Comparison of ENCODE assay signal across 12 cellular contexts in the genomic region with DNA sequence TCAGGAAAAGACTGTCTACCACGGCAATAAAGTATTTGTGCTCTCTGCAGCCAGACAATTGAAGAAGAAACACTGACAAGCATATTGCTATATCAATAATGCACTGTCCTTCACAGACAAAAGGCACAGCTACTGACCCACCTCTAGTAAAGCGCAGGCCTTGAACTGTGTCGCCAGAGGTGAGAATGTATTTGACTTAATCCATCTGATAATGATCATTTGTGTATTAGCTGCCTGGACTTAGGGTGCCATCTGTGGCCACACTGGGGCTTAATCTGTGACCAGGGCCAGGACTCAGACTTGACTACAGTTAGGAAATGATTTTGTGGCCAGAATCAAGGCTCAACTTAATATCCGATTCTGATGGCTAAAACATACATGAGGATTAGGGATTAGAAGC.
DNase-seq lines count a peak whose midpoint lies in the region; ATAC-seq lines count a peak whose summit lies in the region.
"Had no signal": no experiment of that assay in that cellular context is flagged by ENCODE, and none has a peak within 500 bp of the region (broad histone marks: within the 10 kb centered on the region; RNA-seq: fewer than 3 reads in every experiment).

No MANE protein-coding gene starts in this region.

- DNase-seq in NCI-H82 (lab: John Stamatoyannopoulos, UW) (peak; percentile 69), globus pallidus (ENCODE audit: low spot score) (peak; percentile 1), pons (ENCODE audit: low spot score) (peak; percentile 3), left lobe of liver (ENCODE audit: low spot score) (no peak)
- no peak for DNase-seq in activated naive CD4-positive, alpha-beta T cell treated with anti-CD3 and anti-CD28 coated beads, Interleukin-2, amount 50 U/mL, for 16 hours
- DNase-seq: C1 segment of cervical spinal cord; CD4-positive, CD25-positive, alpha-beta regulatory T cell; CD8-positive, alpha-beta memory T cell; COR-L47; IMR-90 had no signal

- peaks cover 45 to 91% (median 80%) of the 10 kb centered on the region in 11 experiments for H3K27me3 ChIP-seq in BLaER1 treated with 17β-estradiol and CSF1 and Interleukin-3, amounts not matched to agents 10 nM and 100 nM

- H3K4me1 ChIP-seq in BLaER1 treated with 17β-estradiol and CSF1 and Interleukin-3, amounts not matched to agents 10 nM and 100 nM: peaks cover 0 to 34% (median 16%) of the 10 kb centered on the region in 10 experiments; a peak in 14 of 20 replicates
- H3K4me1 ChIP-seq: HAP-1 had no signal

- H4K20me1 ChIP-seq in BLaER1 treated with 17β-estradiol and CSF1 and Interleukin-3, amounts not matched to agents 10 nM and 100 nM: no peaks in the 10 kb centered on the region; a peak in 1 of 22 replicates

- H3K4me3 ChIP-seq in BLaER1 treated with 17β-estradiol and CSF1 and Interleukin-3, amounts not matched to agents 10 nM and 100 nM: no peak overlapping the region
- H3K4me3 ChIP-seq: HAP-1 had no signal

- H3K27ac ChIP-seq in BLaER1 treated with 17β-estradiol and CSF1 and Interleukin-3, amounts not matched to agents 10 nM and 100 nM: no peak overlapping the region

- no peak overlapping the region for H3K9ac ChIP-seq in BLaER1 treated with 17β-estradiol and CSF1 and Interleukin-3, amounts not matched to agents 10 nM and 100 nM

- no peaks in the 10 kb centered on the region for H3K36me3 ChIP-seq in BLaER1 treated with 17β-estradiol and CSF1 and Interleukin-3, amounts not matched to agents 10 nM and 100 nM
- H3K36me3 ChIP-seq: HAP-1 had no signal

- peak overlapping the region in 7 of 11 experiments; percentile 27 to 72 (median 36); a peak in 14 of 22 replicates for H3K4me2 ChIP-seq in BLaER1 treated with 17β-estradiol and CSF1 and Interleukin-3, amounts not matched to agents 10 nM and 100 nM

- peaks cover 0 to 3% (median 0%) of the 10 kb centered on the region in 11 experiments; a peak in 1 of 22 replicates for H3K9me3 ChIP-seq in BLaER1 treated with 17β-estradiol and CSF1 and Interleukin-3, amounts not matched to agents 10 nM and 100 nM (replicated peaks in 1 of 11)
- H3K9me3 ChIP-seq: HAP-1 had no signal

- ATAC-seq in left lobe of liver: no peak

Comparison
In these comparisons a context has a peak if more than half of its experiments do, and no peak if none do; other contexts are left out.
1. DNase-seq: peak in NCI-H82 (single experiment), globus pallidus (single experiment) and pons (single experiment); none in left lobe of liver (single experiment) and activated naive CD4-positive, alpha-beta T cell treated with anti-CD3 and anti-CD28 coated beads, Interleukin-2, amount 50 U/mL, for 16 hours (single experiment).